10 cellular contexts compared by ENCODE assay signal in the genomic region with DNA sequence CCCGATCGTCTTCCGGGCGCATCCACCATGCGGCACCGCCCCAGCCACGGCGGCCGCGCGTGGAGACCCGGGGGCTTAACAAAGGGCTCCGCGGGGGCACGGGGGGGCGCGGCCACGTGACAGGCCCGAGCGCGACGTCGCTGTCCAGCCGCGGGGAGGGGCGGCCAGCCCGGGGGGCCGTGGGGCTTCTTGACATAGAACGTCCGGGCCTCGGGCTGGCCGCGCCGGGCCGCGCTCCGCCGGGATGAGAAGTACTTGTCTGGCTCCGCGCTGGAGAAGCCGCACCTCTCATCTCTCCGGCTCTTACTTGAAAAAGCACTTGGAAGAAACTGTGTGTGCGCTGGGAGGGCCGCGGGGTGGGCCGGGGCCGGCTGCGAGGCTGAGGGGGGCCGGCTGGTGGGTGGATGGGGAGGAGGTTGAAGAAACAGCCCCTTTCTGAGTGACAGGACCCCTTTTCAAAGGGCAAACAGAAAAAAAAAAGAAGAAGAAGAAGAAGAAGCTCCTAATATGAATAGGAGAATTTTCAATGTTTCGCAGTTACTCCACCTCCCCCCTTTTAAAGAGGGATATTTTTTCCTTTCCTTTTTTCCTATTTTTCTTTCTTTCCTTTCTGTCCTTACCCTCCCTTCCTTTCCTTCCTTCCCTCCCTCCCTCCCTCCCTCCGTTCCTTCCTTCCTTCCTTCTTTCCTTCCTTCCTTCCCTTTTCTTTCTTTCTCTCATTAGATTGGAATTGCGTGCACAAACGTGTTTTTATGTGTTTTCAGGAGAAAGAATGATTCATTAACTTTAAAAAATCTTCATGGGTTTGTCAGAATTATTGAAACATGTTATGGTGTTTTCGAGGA. TPM values are rescaled to one million over a fixed set of nuclear protein-coding genes. Genes with fewer than 3 reads are reported as not detected.
DNase-seq lines count a peak whose midpoint lies in the region; ATAC-seq, FAIRE-seq and TF ChIP-seq lines count a peak whose summit lies in the region.
"Had no signal": no experiment of that assay in that cellular context is flagged by ENCODE, and none has a peak within 500 bp of the region (broad histone marks: within the 10 kb centered on the region; RNA-seq: fewer than 3 reads in every experiment).

No MANE protein-coding gene starts in this region.

- H3K4me3 Mint-ChIP-seq in astrocyte (ENCODE audit: unreplicated experiment): no peak overlapping the region
- H3K4me3 Mint-ChIP-seq in stimulated activated naive B cell treated with anti-CD40 and anti-IgM and Interleukin-4, amounts not matched to agents 10 μg/mL and 1 μg/mL and 100 μg/mL, for 72 hours: peak overlapping the region in 1 of 2 donors; percentile 36

- no peaks in the 10 kb centered on the region for H4K20me1 ChIP-seq in astrocyte (ENCODE audit: insufficient read depth, low read length)

- no peak for FAIRE-seq in astrocyte (lab: Jason Lieb, UNC)

- H3K27me3 Mint-ChIP-seq in astrocyte (ENCODE audit: low read depth, unreplicated experiment): peaks cover 48% of the 10 kb centered on the region
- H3K27me3 Mint-ChIP-seq in stimulated activated naive B cell treated with anti-CD40 and anti-IgM and Interleukin-4, amounts not matched to agents 10 μg/mL and 1 μg/mL and 100 μg/mL, for 72 hours: peaks cover 36 to 48% of the 10 kb centered on the region in 2 donors

- peaks cover 13% of the 10 kb centered on the region for H3K79me2 ChIP-seq in astrocyte (ENCODE audit: insufficient read depth, low read length)

- H3K36me3 Mint-ChIP-seq in astrocyte (ENCODE audit: low read depth, unreplicated experiment): no peaks in the 10 kb centered on the region
- H3K36me3 Mint-ChIP-seq in stimulated activated naive B cell treated with anti-CD40 and anti-IgM and Interleukin-4, amounts not matched to agents 10 μg/mL and 1 μg/mL and 100 μg/mL, for 72 hours: peaks cover 2 to 8% of the 10 kb centered on the region in 2 donors

- peaks cover 1% of the 10 kb centered on the region for H3K4me1 Mint-ChIP-seq in astrocyte (ENCODE audit: low read depth, unreplicated experiment)
- H3K4me1 Mint-ChIP-seq in stimulated activated naive B cell treated with anti-CD40 and anti-IgM and Interleukin-4, amounts not matched to agents 10 μg/mL and 1 μg/mL and 100 μg/mL, for 72 hours: peaks cover 10 to 23% of the 10 kb centered on the region in 2 donors

- H3K4me2 ChIP-seq in astrocyte (ENCODE audit: low read length): peak overlapping the region; percentile 83

- no peaks in the 10 kb centered on the region for H3K9me3 ChIP-seq in astrocyte (ENCODE audit: insufficient read depth, low read depth, low read length)

- no peaks in the 10 kb centered on the region for H3K36me3 ChIP-seq in astrocyte (ENCODE audit: insufficient read depth, low read length)

- peak overlapping the region; percentile 34 for H3K4me3 ChIP-seq in astrocyte (ENCODE audit: insufficient read depth, low read depth, low read length)

- no peak overlapping the region for H3K27ac Mint-ChIP-seq in astrocyte (ENCODE audit: unreplicated experiment)
- H3K27ac Mint-ChIP-seq in stimulated activated naive B cell treated with anti-CD40 and anti-IgM and Interleukin-4, amounts not matched to agents 10 μg/mL and 1 μg/mL and 100 μg/mL, for 72 hours: peak overlapping the region; percentile 45
- H3K27ac Mint-ChIP-seq: activated T-helper 2 cell treated with anti-CD3 and anti-CD28 coated beads, Interferon-gamma antibody, Interleukin-2, Interleukin-4, amounts not matched to agents 10 μg/mL and 5 μg/mL and 100 μg/mL, durations not matched to agents 14 hours and 24 hours and 36 hours had no signal

- peak overlapping the region; percentile 78 for H3K27ac ChIP-seq in astrocyte (ENCODE audit: low read depth, low read length)

- no peak for ATAC-seq in stimulated activated naive B cell treated with anti-CD40 and anti-IgM and Interleukin-4, amounts not matched to agents 10 μg/mL and 1 μg/mL and 100 μg/mL, for 72 hours (replicated peaks)
- no peak for ATAC-seq in GM18867 (IDR thresholded peaks at IDR 0.05; ENCODE audit: unreplicated experiment)

- peaks cover 72% of the 10 kb centered on the region for H3K4me1 ChIP-seq in astrocyte (ENCODE audit: insufficient read depth, low read length)

- H3K27me3 ChIP-seq in astrocyte (ENCODE audit: insufficient read depth, low read length): peaks cover 9% of the 10 kb centered on the region

- peak overlapping the region; percentile 74 for H3K9ac ChIP-seq in astrocyte (ENCODE audit: low read length)

- H3K9me3 Mint-ChIP-seq in astrocyte (ENCODE audit: unreplicated experiment): peaks cover 11% of the 10 kb centered on the region
- peaks cover 0 to 3% of the 10 kb centered on the region in 2 donors for H3K9me3 Mint-ChIP-seq in stimulated activated naive B cell treated with anti-CD40 and anti-IgM and Interleukin-4, amounts not matched to agents 10 μg/mL and 1 μg/mL and 100 μg/mL, for 72 hours
- H3K9me3 Mint-ChIP-seq: activated T-helper 2 cell treated with anti-CD3 and anti-CD28 coated beads, Interferon-gamma antibody, Interleukin-2, Interleukin-4, amounts not matched to agents 10 μg/mL and 5 μg/mL and 100 μg/mL, durations not matched to agents 14 hours and 24 hours and 36 hours had no signal

- peak; percentile 10 for DNase-seq in NCI-H345 (lab: John Stamatoyannopoulos, UW)
- no peak for DNase-seq in NCI-H345 treated with DMSO at 0.1 percent for 48 hours (lab: John Stamatoyannopoulos, UW; ENCODE audit: unreplicated experiment)
- peak; percentile 72 for DNase-seq in astrocyte (ENCODE audit: low read depth)
- DNase-seq in islet precursor cell: peak; percentile 71
- DNase-seq in stimulated activated naive B cell treated with anti-CD40 and anti-IgM and Interleukin-4, amounts not matched to agents 10 μg/mL and 1 μg/mL and 100 μg/mL, for 72 hours: no peak
- DNase-seq in NK-92 (lab: John Stamatoyannopoulos, UW; ENCODE audit: unreplicated experiment): no peak
- DNase-seq in ureter (ENCODE audit: low spot score): no peak
- DNase-seq: NCI-H1930 had no signal

- TF ChIP-seq CTCF in astrocyte (IDR thresholded peaks at IDR 0.05; ENCODE audit: insufficient read depth, low read depth, low read length): no peak

- peak overlapping the region; percentile 67 for H2AFZ ChIP-seq in astrocyte (ENCODE audit: low read depth, low read length)

RNA-seq across cellular contexts. Expression of gene NR2F1, which starts 21.3 kb away (rescaled TPM):
- 4.3 and 5.1 TPM in 2 replicates for total RNA-seq in astrocyte
- total RNA-seq in ureter: 64.4 TPM
- total RNA-seq: activated T-helper 2 cell treated with anti-CD3 and anti-CD28 coated beads, Interferon-gamma antibody, Interleukin-2, Interleukin-4, amounts not matched to agents 10 μg/mL and 5 μg/mL and 100 μg/mL, durations not matched to agents 14 hours and 24 hours and 36 hours had no signal

RNA-seq across cellular contexts. Expression of gene NR2F1-AS1, which starts 23.3 kb away (rescaled TPM):
- total RNA-seq in astrocyte (6.9 and 7.3 TPM in 2 replicates), ureter (18.8 TPM)
- total RNA-seq: activated T-helper 2 cell treated with anti-CD3 and anti-CD28 coated beads, Interferon-gamma antibody, Interleukin-2, Interleukin-4, amounts not matched to agents 10 μg/mL and 5 μg/mL and 100 μg/mL, durations not matched to agents 14 hours and 24 hours and 36 hours had no signal

Comparison
In these comparisons a context has a peak if more than half of its experiments do, and no peak if none do; other contexts are left out.
1. DNase-seq: peak in NCI-H345 (single experiment), astrocyte (single experiment) and islet precursor cell (single experiment); none in NCI-H345 treated with DMSO at 0.1 percent for 48 hours (single experiment), stimulated activated naive B cell treated with anti-CD40 and anti-IgM and Interleukin-4, amounts not matched to agents 10 μg/mL and 1 μg/mL and 100 μg/mL, for 72 hours (single experiment), NK-92 (single experiment) and ureter (single experiment).
2. RNA of gene NR2F1, which starts 21.3 kb away (total RNA-seq): 64.4 TPM in ureter (single experiment); 4.3 to 5.1 TPM in astrocyte; every median in the first group is over 10 times any median in the second.